In genomic region chr9:135911220-135911619, GRCh38 we compare ENCODE assay signal across 1 cellular context.
A peak's percentile ranks its signal among the peaks of the same experiment; 100 is the strongest.
TF ChIP-seq lines count a peak whose summit lies in the region.

No MANE protein-coding gene starts in this region.

TF ChIP-seq in K562, 482 proteins besides CTCF, POLR2A, EP300 and RAD21:
- TF ChIP-seq ZNF431 (CRISPR knock-in tag; IDR thresholded peaks at IDR 0.05) = peak; percentile 93
- 0 out of 2 replicates have a peak, but pooled peaks have one; percentile 22 for TF ChIP-seq MAX (CRISPR knock-in tag; IDR thresholded peaks at IDR 0.05)
- peak; percentile 85 for TF ChIP-seq CHD2 (IDR thresholded peaks at IDR 0.05; ENCODE audit: low read depth, low read length)
